17 cellular contexts compared by ENCODE assay signal in the genomic region with DNA sequence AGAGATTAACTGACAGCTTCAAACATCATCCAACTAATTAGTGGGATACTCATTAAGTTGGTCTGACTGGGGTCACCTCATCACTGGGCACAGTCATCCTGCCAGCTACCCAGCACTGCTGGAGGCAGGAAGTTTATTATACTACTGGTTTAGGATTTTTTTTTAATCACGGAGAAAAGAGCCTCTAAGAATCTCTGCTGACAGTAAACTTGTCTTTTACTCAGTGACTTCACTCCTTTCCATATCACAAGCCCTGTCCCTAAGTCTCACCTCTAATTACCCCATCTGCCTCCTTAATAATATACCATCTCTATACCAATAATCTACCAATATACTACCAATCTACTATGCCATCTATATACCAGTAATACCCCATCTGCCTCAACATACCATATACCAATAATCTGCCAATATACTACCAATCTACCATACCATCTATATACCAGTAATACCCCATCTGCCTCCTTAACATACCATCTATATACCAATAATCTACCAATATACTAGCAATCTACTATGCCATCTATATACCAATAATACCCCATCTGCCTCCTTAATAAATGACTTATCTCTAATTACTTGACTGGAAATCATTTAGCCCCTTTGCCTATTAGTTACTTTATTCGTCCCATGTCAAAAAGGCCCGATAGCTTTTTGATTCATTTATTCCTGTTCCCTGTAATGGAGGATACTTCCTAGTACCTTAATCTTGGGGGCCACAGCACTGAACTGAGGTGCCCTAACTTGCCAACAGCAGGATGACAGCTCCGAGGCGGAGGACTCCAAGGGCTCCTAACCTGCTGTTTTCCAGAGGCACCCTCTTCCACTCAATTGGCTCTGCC. TPM values are rescaled to one million over a fixed set of nuclear protein-coding genes. Genes with fewer than 3 reads are reported as not detected.
DNase-seq lines count a peak whose midpoint lies in the region; ATAC-seq and TF ChIP-seq lines count a peak whose summit lies in the region.
"Had no signal": no experiment of that assay in that cellular context is flagged by ENCODE, and none has a peak within 500 bp of the region (broad histone marks: within the 10 kb centered on the region; RNA-seq: fewer than 3 reads in every experiment).

No MANE protein-coding gene starts in this region.

- H3K4me1 ChIP-seq in endocrine pancreas (ENCODE audit: control insufficient read depth, insufficient read depth, low read length) = peaks cover 61% of the 10 kb centered on the region
- H3K4me1 ChIP-seq in smooth muscle cell (ENCODE audit: low read depth) = peaks cover 22% of the 10 kb centered on the region
- peaks cover 29 to 61% of the 10 kb centered on the region in 2 donors for H3K4me1 ChIP-seq in left lung

- DNase-seq in activated T-cell treated with anti-CD3 and anti-CD28 coated beads, Interleukin-2, amount 50 U/mL, for 24 hours = no peak
- DNase-seq in activated T-cell treated with anti-CD3 and anti-CD28 coated beads, Interleukin-2, amount 50 U/mL, for 1 hour = no peak
- DNase-seq in T-helper 17 cell (no peak), smooth muscle cell (lab: John Stamatoyannopoulos, UW; ENCODE audit: unreplicated experiment) (no peak), NCI-H446 (lab: John Stamatoyannopoulos, UW) (no peak), left lung (no peak), HuH-7.5 (ENCODE audit: low spot score) (no peak)
- DNase-seq: GF-D8, NCI-H1436 treated with DMSO at 0.1 percent for 48 hours had no signal

- H3K4me3 Mint-ChIP-seq in activated T-cell treated with anti-CD3 and anti-CD28 coated beads, Interleukin-2, amount 50 U/mL, for 24 hours = peak overlapping the region; percentile 95
- H3K4me3 Mint-ChIP-seq in T-helper 17 cell = peak overlapping the region; percentile 73

- peaks cover 9% of the 10 kb centered on the region for H3K36me3 ChIP-seq in endocrine pancreas (ENCODE audit: control insufficient read depth, insufficient read depth, low read length)
- H3K36me3 ChIP-seq in smooth muscle cell (ENCODE audit: low read depth) = peaks cover 3% of the 10 kb centered on the region
- H3K36me3 ChIP-seq in left lung = peaks cover 0 to 80% of the 10 kb centered on the region in 2 donors

- H3K27me3 ChIP-seq in endocrine pancreas (ENCODE audit: control insufficient read depth, insufficient read depth, low read length) = no peaks in the 10 kb centered on the region
- H3K27me3 ChIP-seq in smooth muscle cell (ENCODE audit: low read depth) = no peaks in the 10 kb centered on the region
- no peaks in the 10 kb centered on the region for H3K27me3 ChIP-seq in left lung
- H3K27me3 ChIP-seq: hepatocyte had no signal

- H3K4me1 Mint-ChIP-seq in activated T-cell treated with anti-CD3 and anti-CD28 coated beads, Interleukin-2, amount 50 U/mL, for 24 hours (ENCODE audit: low read depth) = peaks cover 66% of the 10 kb centered on the region
- H3K4me1 Mint-ChIP-seq in T-helper 17 cell = peaks cover 58% of the 10 kb centered on the region

- no peaks in the 10 kb centered on the region for H3K9me3 Mint-ChIP-seq in activated T-cell treated with anti-CD3 and anti-CD28 coated beads, Interleukin-2, amount 50 U/mL, for 24 hours

- intact Hi-C loops in left lung (cut with DNase I) = no loop called here

- H3K79me2 ChIP-seq in smooth muscle cell (ENCODE audit: low read depth) = peaks cover 71% of the 10 kb centered on the region

- H3K4me3 ChIP-seq in endocrine pancreas (ENCODE audit: control insufficient read depth, insufficient read depth, low read length) = peak overlapping the region; percentile 64
- H3K4me3 ChIP-seq in smooth muscle cell = no peak overlapping the region
- H3K4me3 ChIP-seq in left lung = no peak overlapping the region
- H3K4me3 ChIP-seq: hepatocyte, SK-N-MC, thoracic aorta had no signal

- H3K27me3 Mint-ChIP-seq in activated T-cell treated with anti-CD3 and anti-CD28 coated beads, Interleukin-2, amount 50 U/mL, for 24 hours = no peaks in the 10 kb centered on the region
- no peaks in the 10 kb centered on the region for H3K27me3 Mint-ChIP-seq in T-helper 17 cell

- no peaks in the 10 kb centered on the region for H3F3A ChIP-seq in smooth muscle cell (ENCODE audit: low read depth)

- no peak overlapping the region for H2AFZ ChIP-seq in smooth muscle cell (ENCODE audit: low read depth)
- H2AFZ ChIP-seq: hepatocyte had no signal

- peak overlapping the region; percentile 38 for H3K27ac ChIP-seq in smooth muscle cell (ENCODE audit: low read depth)
- no peak overlapping the region for H3K27ac ChIP-seq in left lung
- H3K27ac ChIP-seq: hepatocyte, SK-N-MC, thoracic aorta had no signal

- no peak for TF ChIP-seq CTCF in smooth muscle cell (IDR thresholded peaks at IDR 0.05; ENCODE audit: borderline replicate concordance, insufficient read depth, poor library complexity, severe bottlenecking)
- TF ChIP-seq CTCF in left lung (IDR thresholded peaks at IDR 0.05) = no peak

- peaks cover 100% of the 10 kb centered on the region for H3K36me3 Mint-ChIP-seq in activated T-cell treated with anti-CD3 and anti-CD28 coated beads, Interleukin-2, amount 50 U/mL, for 24 hours (ENCODE audit: low read depth)
- H3K36me3 Mint-ChIP-seq in T-helper 17 cell (ENCODE audit: low read depth) = peaks cover 14% of the 10 kb centered on the region

- ATAC-seq in T-helper 17 cell (no peak), left lung (no peak)

- H4K20me1 ChIP-seq in smooth muscle cell (ENCODE audit: low read depth) = peaks cover 79% of the 10 kb centered on the region

- H3K9ac ChIP-seq in endocrine pancreas (ENCODE audit: control insufficient read depth, insufficient read depth, low read length) (peak overlapping the region; percentile 38), smooth muscle cell (ENCODE audit: low read depth) (no peak overlapping the region)

- peak overlapping the region; percentile 24 for H3K27ac Mint-ChIP-seq in activated T-cell treated with anti-CD3 and anti-CD28 coated beads, Interleukin-2, amount 50 U/mL, for 24 hours
- peak overlapping the region; percentile 89 for H3K27ac Mint-ChIP-seq in T-helper 17 cell

- H3K9me3 ChIP-seq in T-helper 17 cell (ENCODE audit: control insufficient read depth, low read length, poor library complexity, severe bottlenecking) (no peaks in the 10 kb centered on the region), endocrine pancreas (ENCODE audit: control insufficient read depth, low read length) (no peaks in the 10 kb centered on the region), smooth muscle cell (replicated peaks; ENCODE audit: low read depth) (no peaks in the 10 kb centered on the region), left lung (no peaks in the 10 kb centered on the region)
- H3K9me3 ChIP-seq: thoracic aorta had no signal

- no peak overlapping the region for H3K4me2 ChIP-seq in smooth muscle cell

- 99% methylated on average over 5 of the region's 5 CpGs for WGBS in smooth muscle cell (ENCODE audit: low lambda C conversion rate)

RNA-seq across cellular contexts. Expression of gene ATP5F1E, which starts 5.0 kb away (rescaled TPM):
- 10 to 100 TPM; 57.8 to 84.0 TPM for total RNA-seq in T-helper 17 cell
- total RNA-seq in smooth muscle cell = 48.1 and 48.6 TPM in 2 replicates
- 265 and 280 TPM in 2 replicates for polyA plus RNA-seq in smooth muscle cell
- total RNA-seq in left lung = 10 to 100 TPM; 75.5 to 90.7 TPM

RNA-seq across cellular contexts. Expression of gene TUBB1, which starts 7.9 kb away (rescaled TPM):
- 100 to 1,000 TPM in 1 of 2 donors, 10 to 100 TPM in 1; 14.0 to 483 TPM for total RNA-seq in T-helper 17 cell
- 0.40 and 0.67 TPM in 2 replicates for total RNA-seq in smooth muscle cell
- not detected in 2 replicates for polyA plus RNA-seq in smooth muscle cell
- total RNA-seq in left lung = 1 to 10 TPM; 2.0 to 3.6 TPM
- total RNA-seq: NCI-H460, pulmonary artery endothelial cell had no signal
- polyA plus RNA-seq: AG04450, fibroblast of lung had no signal

RNA-seq across cellular contexts. Expression of gene PRELID3B, which starts 15.5 kb away (rescaled TPM):
- total RNA-seq in T-helper 17 cell = 10 to 100 TPM; 53.8 to 72.6 TPM
- 39.1 and 44.9 TPM in 2 replicates for total RNA-seq in smooth muscle cell
- 20.9 and 25.8 TPM in 2 replicates for polyA plus RNA-seq in smooth muscle cell
- 10 to 100 TPM; 55.7 to 56.3 TPM for total RNA-seq in left lung

RNA-seq across cellular contexts. Expression of gene CTSZ, which starts 20.1 kb away (rescaled TPM):
- 10 to 100 TPM; 27.4 to 30.1 TPM for total RNA-seq in T-helper 17 cell
- total RNA-seq in smooth muscle cell = 151 and 171 TPM in 2 replicates
- 9.4 and 12.7 TPM in 2 replicates for polyA plus RNA-seq in smooth muscle cell
- 100 to 1,000 TPM; 452 to 479 TPM for total RNA-seq in left lung

RNA-seq across cellular contexts. Expression of gene NELFCD, which starts 46.1 kb away (rescaled TPM):
- total RNA-seq in T-helper 17 cell (10 to 100 TPM; 71.0 to 82.3 TPM), smooth muscle cell (25.4 and 27.6 TPM in 2 replicates), left lung (10 to 100 TPM; 48.3 to 53.5 TPM)
- polyA plus RNA-seq in smooth muscle cell = 40.3 and 44.9 TPM in 2 replicates
